ENCODE assay signal across 8 cellular contexts in genomic region chr11:57871231-57871630, GRCh38.
"Had no signal": no experiment of that assay in that cellular context is flagged by ENCODE, and none has a peak within 500 bp of the region (broad histone marks: within the 10 kb centered on the region; RNA-seq: fewer than 3 reads in every experiment).

No MANE protein-coding gene starts in this region.

- ATAC-seq: GM12878 had no signal

- DNase-seq: GDM1, GF-D8 had no signal

- FAIRE-seq: G401.6, GM12878, GM12891, GM12892, GM18507, GM19239 had no signal

- H3K4me3 ChIP-seq: GM12878 had no signal
